22 cellular contexts compared by ENCODE assay signal in the genomic region with DNA sequence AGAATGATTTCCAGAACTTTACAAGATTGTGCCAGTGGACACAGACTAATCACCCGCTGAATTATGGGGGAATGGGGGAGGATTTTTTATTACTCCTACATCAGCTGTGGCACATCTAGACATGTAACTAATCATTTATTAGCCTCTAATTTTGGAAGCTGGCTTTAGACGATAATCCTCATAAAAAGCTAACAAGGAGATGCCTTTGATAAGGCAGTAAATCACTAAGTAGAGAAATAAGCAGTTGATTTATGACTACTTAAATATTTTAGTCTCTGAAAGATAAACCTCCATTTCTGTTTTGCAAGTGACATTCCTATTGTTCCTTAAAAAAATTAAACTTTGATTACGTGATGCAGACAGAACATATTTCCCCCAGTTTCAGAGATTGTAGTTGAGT.
A peak's percentile ranks its signal among the peaks of the same experiment; 100 is the strongest.
DNase-seq lines count a peak whose midpoint lies in the region; FAIRE-seq and TF ChIP-seq lines count a peak whose summit lies in the region.
"Had no signal": no experiment of that assay in that cellular context is flagged by ENCODE, and none has a peak within 500 bp of the region (broad histone marks: within the 10 kb centered on the region; RNA-seq: fewer than 3 reads in every experiment).

No MANE protein-coding gene starts in this region.

- H3K9me2 ChIP-seq in GM23248 (ENCODE audit: insufficient read depth): no peaks in the 10 kb centered on the region

- DNase-seq in GM23248: no peak
- DNase-seq in NCI-H524 (lab: John Stamatoyannopoulos, UW): peak; percentile 58 to 87
- no peak for DNase-seq in astrocyte (ENCODE audit: low read depth)
- no peak for DNase-seq in osteocyte (ENCODE audit: extremely low spot score, unreplicated experiment)
- no peak for DNase-seq in transverse colon
- no peak for DNase-seq in NCI-H2171 treated with DMSO at 0.1 percent for 48 hours (lab: John Stamatoyannopoulos, UW)
- no peak for DNase-seq in thyroid gland
- DNase-seq: DMS79, H9, Kasumi-1, MG63, NCI-H1417 treated with DMSO at 0.1 percent for 48 hours, NCI-H1930, NCI-H2227 treated with DMSO at 0.1 percent for 48 hours, NCI-H510A, NCI-H774, SHP77, T-helper 2 cell had no signal

- TF ChIP-seq POLR2A in transverse colon (IDR thresholded peaks at IDR 0.05) (no peak), thyroid gland (IDR thresholded peaks at IDR 0.05) (no peak)

- no peak overlapping the region for H3K4me2 ChIP-seq in GM23248 (ENCODE audit: unreplicated experiment)
- no peak overlapping the region for H3K4me2 ChIP-seq in astrocyte (ENCODE audit: low read length)

- H3K27me3 Mint-ChIP-seq in astrocyte (ENCODE audit: low read depth, unreplicated experiment) (no peaks in the 10 kb centered on the region), osteocyte (ENCODE audit: unreplicated experiment) (no peaks in the 10 kb centered on the region)
- H3K27me3 Mint-ChIP-seq: B cell had no signal

- H3K4me3 Mint-ChIP-seq in astrocyte (ENCODE audit: unreplicated experiment): no peak overlapping the region
- H3K4me3 Mint-ChIP-seq in osteocyte (ENCODE audit: unreplicated experiment): no peak overlapping the region
- H3K4me3 Mint-ChIP-seq: B cell, CD14-positive monocyte, H9 had no signal

- peak overlapping the region; percentile 36 for H2AFZ ChIP-seq in GM23248
- no peak overlapping the region for H2AFZ ChIP-seq in astrocyte (ENCODE audit: low read depth, low read length)

- peaks cover 62% of the 10 kb centered on the region for H3K4me1 Mint-ChIP-seq in astrocyte (ENCODE audit: low read depth, unreplicated experiment)
- peaks cover 71% of the 10 kb centered on the region for H3K4me1 Mint-ChIP-seq in osteocyte (ENCODE audit: unreplicated experiment)
- H3K4me1 Mint-ChIP-seq: B cell had no signal

- FAIRE-seq in astrocyte (lab: Jason Lieb, UNC): no peak
- FAIRE-seq: A204.1, RCC 7860 had no signal

- H3K9me3 Mint-ChIP-seq in astrocyte (ENCODE audit: unreplicated experiment) (peaks cover 2% of the 10 kb centered on the region), osteocyte (ENCODE audit: unreplicated experiment) (no peaks in the 10 kb centered on the region)
- H3K9me3 Mint-ChIP-seq: H9 had no signal

- H3K36me3 ChIP-seq in GM23248 (ENCODE audit: low read depth): no peaks in the 10 kb centered on the region
- H3K36me3 ChIP-seq in astrocyte (ENCODE audit: insufficient read depth, low read length): no peaks in the 10 kb centered on the region
- no peaks in the 10 kb centered on the region for H3K36me3 ChIP-seq in transverse colon
- no peaks in the 10 kb centered on the region for H3K36me3 ChIP-seq in thyroid gland
- H3K36me3 ChIP-seq: MG63 had no signal

- H3K27me3 ChIP-seq in GM23248 (replicated peaks; ENCODE audit: insufficient read depth) (no peaks in the 10 kb centered on the region), astrocyte (ENCODE audit: insufficient read depth, low read length) (no peaks in the 10 kb centered on the region), transverse colon (no peaks in the 10 kb centered on the region), thyroid gland (no peaks in the 10 kb centered on the region)
- H3K27me3 ChIP-seq: MG63 had no signal

- intact Hi-C loops in transverse colon (cut with DNase I; ENCODE audit: low total_unique reads): no loop called here
- intact Hi-C loops in thyroid gland (cut with DNase I): no loop called here

- H3K4me3 ChIP-seq in GM23248 (no peak overlapping the region), astrocyte (ENCODE audit: insufficient read depth, low read depth, low read length) (no peak overlapping the region), transverse colon (no peak overlapping the region), thyroid gland (replicated peaks in 1 of 3) (no peak overlapping the region)
- H3K4me3 ChIP-seq: MG63 had no signal

- peaks cover 43% of the 10 kb centered on the region for H3F3A ChIP-seq in GM23248 (ENCODE audit: insufficient read depth)

- H3K9me3 ChIP-seq in GM23248 (ENCODE audit: low read depth) (no peaks in the 10 kb centered on the region), astrocyte (ENCODE audit: insufficient read depth, low read depth, low read length) (no peaks in the 10 kb centered on the region), transverse colon (no peaks in the 10 kb centered on the region), thyroid gland (no peaks in the 10 kb centered on the region)
- H3K9me3 ChIP-seq: MG63 had no signal

- no peak for TF ChIP-seq EP300 in transverse colon (IDR thresholded peaks at IDR 0.05; ENCODE audit: low read depth)

- H3K27ac Mint-ChIP-seq in astrocyte (ENCODE audit: unreplicated experiment) (peak overlapping the region; percentile 93), osteocyte (ENCODE audit: unreplicated experiment) (peak overlapping the region; percentile 77)
- H3K27ac Mint-ChIP-seq: B cell, CD14-positive monocyte, H9 had no signal

- no peaks in the 10 kb centered on the region for H3K36me3 Mint-ChIP-seq in astrocyte (ENCODE audit: low read depth, unreplicated experiment)
- H3K36me3 Mint-ChIP-seq in osteocyte (ENCODE audit: unreplicated experiment): no peaks in the 10 kb centered on the region
- H3K36me3 Mint-ChIP-seq: CD14-positive monocyte had no signal

- H4K20me1 ChIP-seq in GM23248 (ENCODE audit: insufficient read depth): no peaks in the 10 kb centered on the region
- no peaks in the 10 kb centered on the region for H4K20me1 ChIP-seq in astrocyte (ENCODE audit: insufficient read depth, low read length)

- no peak overlapping the region for H3K9ac ChIP-seq in GM23248
- no peak overlapping the region for H3K9ac ChIP-seq in astrocyte (ENCODE audit: low read length)

- WGBS in GM23248 (ENCODE audit: low coverage in 1 of 2, low lambda C conversion rate in 2 of 2, missing lambda C conversion rate in 2 of 2), 2 experiments: 38 to 45% methylated on average over 3 of the region's 3 CpGs
- 53 to 60% methylated on average over 3 of the region's 3 CpGs for WGBS in transverse colon (ENCODE audit: low coverage in 1 of 2), 2 donors
- 84 to 93% methylated on average over 3 of the region's 3 CpGs for WGBS in thyroid gland, 2 donors

- in situ Hi-C loops in GM23248 (cut with MboI) (no loop called here), transverse colon (cut with MboI; ENCODE audit: low pct_ligation_motif_present in 1 of 4, low pct_unique_long_range_greater_than_20kb in 1 of 4, low sequenced_read_pairs in 3 of 4) (no loop called here)

- TF ChIP-seq CTCF in astrocyte (IDR thresholded peaks at IDR 0.05; ENCODE audit: insufficient read depth, low read depth, low read length) (no peak), osteocyte (IDR thresholded peaks at IDR 0.05) (no peak), transverse colon (IDR thresholded peaks at IDR 0.05) (no peak), thyroid gland (IDR thresholded peaks at IDR 0.05) (no peak)

- H3K4me1 ChIP-seq in GM23248 (ENCODE audit: insufficient read depth): peaks cover 66% of the 10 kb centered on the region
- H3K4me1 ChIP-seq in astrocyte (ENCODE audit: insufficient read depth, low read length): peaks cover 39% of the 10 kb centered on the region
- peaks cover 0 to 5% (median 0%) of the 10 kb centered on the region in 4 donors for H3K4me1 ChIP-seq in transverse colon
- H3K4me1 ChIP-seq in thyroid gland: no peaks in the 10 kb centered on the region

- H3K27ac ChIP-seq in GM23248 (no peak overlapping the region), astrocyte (ENCODE audit: low read depth, low read length) (no peak overlapping the region), transverse colon (no peak overlapping the region), thyroid gland (no peak overlapping the region)

- H3K79me2 ChIP-seq in GM23248 (ENCODE audit: insufficient read depth) (no peaks in the 10 kb centered on the region), astrocyte (ENCODE audit: insufficient read depth, low read length) (no peaks in the 10 kb centered on the region)

Comparison
In these comparisons a context has a peak if more than half of its experiments do, and no peak if none do; other contexts are left out.
1. DNase-seq: peak in NCI-H524 (2 of 2); none in GM23248 (single experiment), astrocyte (single experiment), osteocyte (single experiment), transverse colon (single experiment), NCI-H2171 treated with DMSO at 0.1 percent for 48 hours (single experiment) and thyroid gland (0 of 2).